Comparison of ENCODE assay signal across 15 cellular contexts in genomic region chr6:13286185-13286584, GRCh38. TPM values are rescaled to one million over a fixed set of nuclear protein-coding genes. Genes with fewer than 3 reads are reported as not detected.
DNase-seq lines count a peak whose midpoint lies in the region; ATAC-seq and TF ChIP-seq lines count a peak whose summit lies in the region.
"Had no signal": no experiment of that assay in that cellular context is flagged by ENCODE, and none has a peak within 500 bp of the region (broad histone marks: within the 10 kb centered on the region; RNA-seq: fewer than 3 reads in every experiment).

No MANE protein-coding gene starts in this region.

- no peaks in the 10 kb centered on the region for H3K4me1 ChIP-seq in esophagus muscularis mucosa
- H3K4me1 ChIP-seq: adrenal gland had no signal

- no peaks in the 10 kb centered on the region for H3K27me3 ChIP-seq in esophagus muscularis mucosa
- H3K27me3 ChIP-seq: adrenal gland, hepatocyte had no signal

- TF ChIP-seq POLR2A in NB4 (IDR thresholded peaks at IDR 0.05; ENCODE audit: extremely low read depth, insufficient read length): no peak
- no peak for TF ChIP-seq POLR2A in esophagus muscularis mucosa (IDR thresholded peaks at IDR 0.05; ENCODE audit: low read depth)

- intact Hi-C loops in esophagus muscularis mucosa (cut with DNase I): no loop called here

- peaks cover 40 to 70% (median 57%) of the 10 kb centered on the region in 3 donors for H3K4me1 Mint-ChIP-seq in naive B cell
- H3K4me1 Mint-ChIP-seq: activated CD4-positive, alpha-beta T cell treated with anti-CD3 and anti-CD28 coated beads, Interleukin-2, amount 10 ng/mL, durations not matched to agents 24 days and 14 days; natural killer cell had no signal

- no peak overlapping the region for H3K4me3 ChIP-seq in NB4 (ENCODE audit: low read depth, low read length)
- no peak overlapping the region for H3K4me3 ChIP-seq in esophagus muscularis mucosa
- H3K4me3 ChIP-seq: adrenal gland, hepatocyte had no signal

- 89% methylated on average over 4 of the region's 4 CpGs for WGBS in esophagus muscularis mucosa

- no peak for TF ChIP-seq EP300 in esophagus muscularis mucosa (IDR thresholded peaks at IDR 0.05)

- H3K36me3 ChIP-seq in esophagus muscularis mucosa: peaks cover 6 to 59% (median 15%) of the 10 kb centered on the region in 4 donors
- H3K36me3 ChIP-seq: adrenal gland had no signal

- ATAC-seq in GM18867 (IDR thresholded peaks at IDR 0.05; ENCODE audit: unreplicated experiment): peak; percentile 67
- ATAC-seq in HG02870 (IDR thresholded peaks at IDR 0.05; ENCODE audit: unreplicated experiment): peak; percentile 55
- peak; percentile 82 to 84 for ATAC-seq in naive B cell (ENCODE audit: low read depth in 2 of 2)
- ATAC-seq: natural killer cell had no signal

- H3K27ac ChIP-seq in esophagus muscularis mucosa (replicated peaks in 1 of 4): no peak overlapping the region
- H3K27ac ChIP-seq: adrenal gland, hepatocyte had no signal

- H3K27ac Mint-ChIP-seq in naive B cell: peak overlapping the region; percentile 58 to 92 (median 78)
- H3K27ac Mint-ChIP-seq: activated CD4-positive, alpha-beta T cell treated with anti-CD3 and anti-CD28 coated beads, Interleukin-2, amount 10 ng/mL, durations not matched to agents 24 days and 14 days; natural killer cell had no signal

- DNase-seq in NB4 (ENCODE audit: low read depth) (peak; percentile 37), naive B cell (peak; percentile 55), occipital lobe (lab: John Stamatoyannopoulos, UW) (no peak), dermis blood vessel endothelial cell (no peak), esophagus muscularis mucosa (ENCODE audit: extremely low spot score) (no peak)
- no peak for DNase-seq in stimulated activated naive CD4-positive, alpha-beta T cell (lab: John Stamatoyannopoulos, UW)
- DNase-seq: activated CD4-positive, alpha-beta T cell treated with anti-CD3 and anti-CD28 coated beads, Interleukin-2, amount 10 ng/mL, durations not matched to agents 24 days and 14 days; activated T-cell treated with anti-CD3 and anti-CD28 coated beads, Interleukin-2, amount 50 U/mL, for 48 hours; adrenal gland; natural killer cell; stimulated activated CD4-positive, alpha-beta T cell treated with anti-CD3 and anti-CD28 coated beads, Interleukin-4, amount 100 ng/mL, for 1 hour; T-helper 1 cell had no signal

- no peak for TF ChIP-seq CTCF in NB4 (IDR thresholded peaks at IDR 0.05; ENCODE audit: low read depth, low read length)
- TF ChIP-seq CTCF in esophagus muscularis mucosa (IDR thresholded peaks at IDR 0.05): no peak

- H3K9me3 Mint-ChIP-seq in naive B cell: peaks cover 0 to 12% (median 0%) of the 10 kb centered on the region in 7 donors
- H3K9me3 Mint-ChIP-seq: natural killer cell had no signal

- H3K4me3 Mint-ChIP-seq in naive B cell: peak overlapping the region; percentile 2 to 84 (median 34)
- H3K4me3 Mint-ChIP-seq: activated CD4-positive, alpha-beta T cell treated with anti-CD3 and anti-CD28 coated beads, Interleukin-2, amount 10 ng/mL, durations not matched to agents 24 days and 14 days; natural killer cell had no signal

- H3K36me3 Mint-ChIP-seq in naive B cell: peaks cover 29 to 66% of the 10 kb centered on the region in 2 donors
- H3K36me3 Mint-ChIP-seq: natural killer cell had no signal

- no peaks in the 10 kb centered on the region for H3K27me3 Mint-ChIP-seq in naive B cell
- H3K27me3 Mint-ChIP-seq: activated CD4-positive, alpha-beta T cell treated with anti-CD3 and anti-CD28 coated beads, Interleukin-2, amount 10 ng/mL, durations not matched to agents 24 days and 14 days had no signal

- peaks cover 0 to 16% (median 14%) of the 10 kb centered on the region in 4 donors for H3K9me3 ChIP-seq in esophagus muscularis mucosa
- H3K9me3 ChIP-seq: adrenal gland had no signal

RNA-seq across cellular contexts. Expression of gene TBC1D7, which starts 42.2 kb away (rescaled TPM):
- 10 to 100 TPM; 21.9 to 50.4 (median 26.7) TPM for polyA plus RNA-seq in naive B cell (ENCODE audit: low read depth in 6 of 6)
- 41.8 TPM for total RNA-seq in occipital lobe
- 15.0 and 16.6 TPM in 2 replicates for total RNA-seq in dermis blood vessel endothelial cell
- 10 to 100 TPM in 1 of 4 donors, 1 to 10 TPM in 3; 5.5 to 12.5 (median 8.4) TPM for total RNA-seq in esophagus muscularis mucosa

Comparison
In these comparisons a context has a peak if more than half of its experiments do, and no peak if none do; other contexts are left out.
1. DNase-seq: peak in NB4 (single experiment) and naive B cell (single experiment); none in stimulated activated naive CD4-positive, alpha-beta T cell (0 of 6), occipital lobe (single experiment), dermis blood vessel endothelial cell (single experiment) and esophagus muscularis mucosa (single experiment).
2. Peak in every context shown above with its lines, with median percentiles within 50 percentile points of each other: ATAC-seq.